28 cellular contexts compared by ENCODE assay signal in genomic region chrX:153440556-153441135, GRCh38. TPM values are rescaled to one million over a fixed set of nuclear protein-coding genes. Genes with fewer than 3 reads are reported as not detected.
DNase-seq lines count a peak whose midpoint lies in the region; ATAC-seq, FAIRE-seq and TF ChIP-seq lines count a peak whose summit lies in the region.
"Had no signal": no experiment of that assay in that cellular context is flagged by ENCODE, and none has a peak within 500 bp of the region (broad histone marks: within the 10 kb centered on the region; RNA-seq: fewer than 3 reads in every experiment).

No MANE protein-coding gene starts in this region.

- no peak overlapping the region for H3K9ac ChIP-seq in mammary epithelial cell (ENCODE audit: insufficient read depth, low read length)
- H3K9ac ChIP-seq in astrocyte (ENCODE audit: low read length): no peak overlapping the region
- H3K9ac ChIP-seq: BLaER1 treated with 17β-estradiol and CSF1 and Interleukin-3, amounts not matched to agents 10 nM and 100 nM had no signal

- no peak overlapping the region for H3K27ac ChIP-seq in mammary epithelial cell (ENCODE audit: insufficient read depth, low read depth, low read length)
- H3K27ac ChIP-seq in astrocyte (ENCODE audit: low read depth, low read length): no peak overlapping the region
- H3K27ac ChIP-seq in foreskin keratinocyte: no peak overlapping the region
- H3K27ac ChIP-seq: A549; BLaER1 treated with 17β-estradiol and CSF1 and Interleukin-3, amounts not matched to agents 10 nM and 100 nM; HL-60 had no signal

- no peak overlapping the region for H3K4me3 ChIP-seq in mammary epithelial cell (replicated peaks in 1 of 3; ENCODE audit: insufficient read depth in 1 of 3, low read depth in 2 of 3, low read length in 3 of 3)
- H3K4me3 ChIP-seq in astrocyte (ENCODE audit: insufficient read depth, low read depth, low read length): no peak overlapping the region
- H3K4me3 ChIP-seq: A549; BLaER1 treated with 17β-estradiol and CSF1 and Interleukin-3, amounts not matched to agents 10 nM and 100 nM had no signal

- H3K79me2 ChIP-seq in mammary epithelial cell (ENCODE audit: insufficient read depth, low read length): no peaks in the 10 kb centered on the region
- H3K79me2 ChIP-seq in astrocyte (ENCODE audit: insufficient read depth, low read length): no peaks in the 10 kb centered on the region

- ATAC-seq in foreskin keratinocyte: peak; percentile 49
- ATAC-seq: A549, HCT116 had no signal

- WGBS in mammary epithelial cell (ENCODE audit: low coverage, missing lambda C conversion rate): 75% methylated on average over 11 of the region's 13 CpGs

- no peaks in the 10 kb centered on the region for H3K27me3 Mint-ChIP-seq in MCF 10A (ENCODE audit: insufficient read depth, unreplicated experiment)
- peaks cover 8% of the 10 kb centered on the region for H3K27me3 Mint-ChIP-seq in astrocyte (ENCODE audit: low read depth, unreplicated experiment)

- no peak overlapping the region for H3K4me3 Mint-ChIP-seq in MCF 10A (ENCODE audit: unreplicated experiment)
- H3K4me3 Mint-ChIP-seq in astrocyte (ENCODE audit: unreplicated experiment): no peak overlapping the region
- H3K4me3 Mint-ChIP-seq: CD4-positive, alpha-beta T cell had no signal

- H2AFZ ChIP-seq in mammary epithelial cell (ENCODE audit: low read depth, low read length) (no peak overlapping the region), astrocyte (ENCODE audit: low read depth, low read length) (no peak overlapping the region)

- BruUV-seq in mammary epithelial cell (replicated peaks; lab: Mats Ljungman, UMichigan) (no TSS peak), MCF 10A (replicated peaks; lab: Mats Ljungman, UMichigan) (no TSS peak)

- CTCF ChIA-PET in mammary epithelial cell (lab: Charles Lee; ENCODE audit: low non-redundant PET) (no interaction called here), MCF 10A (lab: Yijun Ruan, JAX) (no interaction called here)

- intact Hi-C loops in mammary epithelial cell (cut with micrococcal nuclease): loop anchor here (2.0 to 5.0 kb wide), 2 partner anchors 30 to 38 kb away; partner anchors contain the start of genes HAUS7 and PNMA6E
- intact Hi-C loops in MCF 10A (cut with micrococcal nuclease): no loop called here

- peak; percentile 13 for FAIRE-seq in astrocyte (lab: Jason Lieb, UNC)
- FAIRE-seq: D721Med, H1 had no signal

- H3K27ac Mint-ChIP-seq in MCF 10A (ENCODE audit: low read depth, unreplicated experiment) (no peak overlapping the region), astrocyte (ENCODE audit: unreplicated experiment) (no peak overlapping the region)
- H3K27ac Mint-ChIP-seq: CD4-positive, alpha-beta T cell had no signal

- no peaks in the 10 kb centered on the region for H3K4me1 Mint-ChIP-seq in MCF 10A (ENCODE audit: insufficient read depth, unreplicated experiment)
- no peaks in the 10 kb centered on the region for H3K4me1 Mint-ChIP-seq in astrocyte (ENCODE audit: low read depth, unreplicated experiment)

- H4K20me1 ChIP-seq in mammary epithelial cell (ENCODE audit: insufficient read depth, low read length): no peaks in the 10 kb centered on the region
- no peaks in the 10 kb centered on the region for H4K20me1 ChIP-seq in astrocyte (ENCODE audit: insufficient read depth, low read length)

- DNase-seq in mammary epithelial cell (peak; percentile 43), MCF 10A (ENCODE audit: unreplicated experiment) (no peak), astrocyte (ENCODE audit: low read depth) (no peak), foreskin keratinocyte (peak in 1 of 2 donors; percentile 69), NCI-H524 treated with DMSO at 0.1 percent for 48 hours (lab: John Stamatoyannopoulos, UW) (no peak), DMS53 (lab: John Stamatoyannopoulos, UW) (no peak), SK-N-DZ (ENCODE audit: low spot score) (no peak)
- DNase-seq: AML-193; CD4-positive, alpha-beta T cell; DMS79; EL; GDM1; Karpas-422; NCI-H1092 treated with DMSO at 0.1 percent for 48 hours; NCI-H1436; NCI-H187; NCI-H2081 treated with DMSO at 0.1 percent for 48 hours; NCI-H226; Right ventricle myocardium superior; RPMI8226; T-helper 1 cell had no signal

- in situ Hi-C loops in mammary epithelial cell (cut with MboI; ENCODE audit: low sequenced_read_pairs in 2 of 2): no loop called here

- H3K36me3 Mint-ChIP-seq in MCF 10A (ENCODE audit: insufficient read depth, unreplicated experiment) (no peaks in the 10 kb centered on the region), astrocyte (ENCODE audit: low read depth, unreplicated experiment) (no peaks in the 10 kb centered on the region)

- no peak for TF ChIP-seq CTCF in mammary epithelial cell (conservative IDR thresholded peaks at IDR 0.05 in 1 of 2, IDR thresholded peaks at IDR 0.05 in 1 of 2; ENCODE audit: extremely low read depth in 1 of 2, insufficient read depth in 1 of 2, low read depth in 1 of 2, low read length in 2 of 2)
- no peak for TF ChIP-seq CTCF in MCF 10A (IDR thresholded peaks at IDR 0.05; ENCODE audit: unreplicated experiment)
- TF ChIP-seq CTCF in astrocyte (IDR thresholded peaks at IDR 0.05; ENCODE audit: insufficient read depth, low read depth, low read length): no peak
- TF ChIP-seq CTCF in foreskin keratinocyte (conservative IDR thresholded peaks at IDR 0.05): no peak

- H3K27me3 ChIP-seq in mammary epithelial cell (ENCODE audit: insufficient read depth, low read length) (no peaks in the 10 kb centered on the region), astrocyte (ENCODE audit: insufficient read depth, low read length) (no peaks in the 10 kb centered on the region), foreskin keratinocyte (no peaks in the 10 kb centered on the region)

- H3K4me1 ChIP-seq in mammary epithelial cell (ENCODE audit: insufficient read depth, low read length) (peaks cover 22% of the 10 kb centered on the region), astrocyte (ENCODE audit: insufficient read depth, low read length) (no peaks in the 10 kb centered on the region), foreskin keratinocyte (peaks cover 7% of the 10 kb centered on the region)
- H3K4me1 ChIP-seq: A549; BLaER1 treated with 17β-estradiol and CSF1 and Interleukin-3, amounts not matched to agents 10 nM and 100 nM had no signal

- H3K9me3 ChIP-seq in mammary epithelial cell (replicated peaks; ENCODE audit: insufficient read depth, low read length): peaks cover 7% of the 10 kb centered on the region
- H3K9me3 ChIP-seq in astrocyte (ENCODE audit: insufficient read depth, low read depth, low read length): no peaks in the 10 kb centered on the region
- H3K9me3 ChIP-seq: A549 had no signal

- H3K36me3 ChIP-seq in mammary epithelial cell (ENCODE audit: insufficient read depth, low read length) (no peaks in the 10 kb centered on the region), astrocyte (ENCODE audit: insufficient read depth, low read length) (no peaks in the 10 kb centered on the region)
- H3K36me3 ChIP-seq: BLaER1 treated with 17β-estradiol and CSF1 and Interleukin-3, amounts not matched to agents 10 nM and 100 nM had no signal

- H3K9me3 Mint-ChIP-seq in MCF 10A (ENCODE audit: unreplicated experiment) (peaks cover 8% of the 10 kb centered on the region), astrocyte (ENCODE audit: unreplicated experiment) (no peaks in the 10 kb centered on the region)
- H3K9me3 Mint-ChIP-seq: CD4-positive, alpha-beta T cell had no signal

- H3K4me2 ChIP-seq in mammary epithelial cell (ENCODE audit: insufficient read depth, low read depth, low read length) (no peak overlapping the region), astrocyte (ENCODE audit: low read length) (no peak overlapping the region)
- H3K4me2 ChIP-seq: A549; BLaER1 treated with 17β-estradiol and CSF1 and Interleukin-3, amounts not matched to agents 10 nM and 100 nM had no signal

- dilution Hi-C loops in mammary epithelial cell (cut with HindIII; ENCODE audit: low sequenced_read_pairs): loop anchor here (5.0 kb wide), 1 partner anchor 52 kb away; the partner anchor contains the start of gene BGN

- POLR2A ChIA-PET in MCF 10A (lab: Yijun Ruan, JAX): no interaction called here

RNA-seq across cellular contexts. Expression of gene TREX2, which starts 5.2 kb away (rescaled TPM):
- 1 to 10 TPM; 2.5 to 7.8 TPM for total RNA-seq in mammary epithelial cell
- 1.0 TPM for polyA plus RNA-seq in mammary epithelial cell
- not detected for polyA minus RNA-seq in mammary epithelial cell
- 0.49 and 0.75 TPM in 2 replicates for total RNA-seq in MCF 10A (2022)
- total RNA-seq in astrocyte: 0.36 TPM in 1 of 2 replicates, not detected in the other
- 0.74 and 0.85 TPM in 2 replicates for total RNA-seq in foreskin keratinocyte
- polyA plus RNA-seq in foreskin keratinocyte: 0.57 and 0.71 TPM in 2 replicates
- not detected in 2 replicates for polyA plus RNA-seq in SK-N-DZ (2014; cell fraction: cytosol; rRNA removed)
- 1.7 and 5.4 TPM in 2 replicates for polyA plus RNA-seq in SK-N-DZ (2014; cell fraction: nucleus; rRNA removed)

RNA-seq across cellular contexts. Expression of gene ZFP92, which starts 29.4 kb away (rescaled TPM):
- total RNA-seq in mammary epithelial cell (1 to 10 TPM; 2.7 to 4.3 TPM), MCF 10A (2022) (not detected in 2 replicates), astrocyte (0.26 and 0.27 TPM in 2 replicates), foreskin keratinocyte (1.3 and 3.0 TPM in 2 replicates)
- polyA plus RNA-seq in mammary epithelial cell (0.43 TPM), foreskin keratinocyte (0.58 and 0.93 TPM in 2 replicates)
- polyA minus RNA-seq in mammary epithelial cell: not detected
- 0.03 TPM in 1 of 2 replicates, not detected in the other for polyA plus RNA-seq in SK-N-DZ (2014; cell fraction: cytosol; rRNA removed)
- polyA plus RNA-seq in SK-N-DZ (2014; cell fraction: nucleus; rRNA removed): 0.17 TPM in 1 of 2 replicates, not detected in the other

RNA-seq across cellular contexts. Expression of gene HAUS7, which starts 29.7 kb away (rescaled TPM):
- 10 to 100 TPM in 1 of 2 donors, 1 to 10 TPM in 1; 8.3 to 26.4 TPM for total RNA-seq in mammary epithelial cell
- 25.7 TPM for polyA plus RNA-seq in mammary epithelial cell
- polyA minus RNA-seq in mammary epithelial cell: 38.4 TPM
- 13.0 and 19.4 TPM in 2 replicates for total RNA-seq in MCF 10A (2022)
- total RNA-seq in astrocyte: 12.1 and 14.7 TPM in 2 replicates
- total RNA-seq in foreskin keratinocyte: 31.8 and 39.0 TPM in 2 replicates
- polyA plus RNA-seq in foreskin keratinocyte: 41.6 and 42.5 TPM in 2 replicates
- polyA plus RNA-seq in SK-N-DZ (2014; cell fraction: cytosol; rRNA removed): 59.1 and 84.3 TPM in 2 replicates
- 76.1 and 108 TPM in 2 replicates for polyA plus RNA-seq in SK-N-DZ (2014; cell fraction: nucleus; rRNA removed)

RNA-seq across cellular contexts. Expression of gene PNMA6E, which starts 39.5 kb away (rescaled TPM):
- total RNA-seq in mammary epithelial cell (under 1 TPM in 1 of 2 donors, not detected in 1; under 0.01 TPM), MCF 10A (2022) (not detected in 2 replicates), astrocyte (not detected in 2 replicates), foreskin keratinocyte (not detected in 2 replicates)
- polyA plus RNA-seq in mammary epithelial cell (not detected), foreskin keratinocyte (not detected in 2 replicates)
- polyA minus RNA-seq in mammary epithelial cell: not detected
- not detected in 2 replicates for polyA plus RNA-seq in SK-N-DZ (2014; cell fraction: cytosol; rRNA removed)
- not detected in 2 replicates for polyA plus RNA-seq in SK-N-DZ (2014; cell fraction: nucleus; rRNA removed)
- total RNA-seq: CD4-positive, alpha-beta T cell; H1; Right ventricle myocardium superior; SK-MEL-5 had no signal
- polyA plus RNA-seq: A549, H1 had no signal

RNA-seq across cellular contexts. Expression of gene BGN, which starts 54.1 kb away (rescaled TPM):
- 10 to 100 TPM in 1 of 2 donors, 1 to 10 TPM in 1; 2.6 to 13.5 TPM for total RNA-seq in mammary epithelial cell
- 0.48 TPM for polyA plus RNA-seq in mammary epithelial cell
- not detected for polyA minus RNA-seq in mammary epithelial cell
- 1.3 and 1.4 TPM in 2 replicates for total RNA-seq in MCF 10A (2022)
- total RNA-seq in astrocyte: 50.0 and 87.7 TPM in 2 replicates
- 0.07 and 0.48 TPM in 2 replicates for total RNA-seq in foreskin keratinocyte
- 0.10 and 0.12 TPM in 2 replicates for polyA plus RNA-seq in foreskin keratinocyte
- 0.13 TPM in 2 replicates for polyA plus RNA-seq in SK-N-DZ (2014; cell fraction: cytosol; rRNA removed)
- 0.72 TPM in 1 of 2 replicates, not detected in the other for polyA plus RNA-seq in SK-N-DZ (2014; cell fraction: nucleus; rRNA removed)
- total RNA-seq: CD4-positive, alpha-beta T cell; SK-MEL-5 had no signal
